Comparison of ENCODE assay signal across 1 cellular context in genomic region chr11:2693271-2693833, GRCh38.
TF ChIP-seq lines count a peak whose summit lies in the region.

No MANE protein-coding gene starts in this region.

TF ChIP-seq in HepG2, 621 proteins besides CTCF, POLR2A, EP300 and RAD21:
- no peak for TF ChIP-seq KLF16 (CRISPR knock-in tag; IDR thresholded peaks at IDR 0.05)
- TF ChIP-seq PREB (CRISPR knock-in tag; IDR thresholded peaks at IDR 0.05): no peak
- no peak for TF ChIP-seq HHEX (CRISPR knock-in tag; IDR thresholded peaks at IDR 0.05)
- TF ChIP-seq, protein P1, sequence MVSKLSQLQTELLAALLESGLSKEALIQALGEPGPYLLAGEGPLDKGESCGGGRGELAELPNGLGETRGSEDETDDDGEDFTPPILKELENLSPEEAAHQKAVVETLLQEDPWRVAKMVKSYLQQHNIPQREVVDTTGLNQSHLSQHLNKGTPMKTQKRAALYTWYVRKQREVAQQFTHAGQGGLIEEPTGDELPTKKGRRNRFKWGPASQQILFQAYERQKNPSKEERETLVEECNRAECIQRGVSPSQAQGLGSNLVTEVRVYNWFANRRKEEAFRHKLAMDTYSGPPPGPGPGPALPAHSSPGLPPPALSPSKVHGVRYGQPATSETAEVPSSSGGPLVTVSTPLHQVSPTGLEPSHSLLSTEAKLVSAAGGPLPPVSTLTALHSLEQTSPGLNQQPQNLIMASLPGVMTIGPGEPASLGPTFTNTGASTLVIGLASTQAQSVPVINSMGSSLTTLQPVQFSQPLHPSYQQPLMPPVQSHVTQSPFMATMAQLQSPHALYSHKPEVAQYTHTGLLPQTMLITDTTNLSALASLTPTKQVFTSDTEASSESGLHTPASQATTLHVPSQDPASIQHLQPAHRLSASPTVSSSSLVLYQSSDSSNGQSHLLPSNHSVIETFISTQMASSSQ (IDR thresholded peaks at IDR 0.05; ENCODE audit: low read depth): no peak
- TF ChIP-seq, protein P1 (CRISPR knock-in tag; IDR thresholded peaks at IDR 0.05; ENCODE audit: borderline replicate concordance): no peak
- no peak for TF ChIP-seq ZNF572 (CRISPR knock-in tag; IDR thresholded peaks at IDR 0.05)
- TF ChIP-seq, protein P2, sequence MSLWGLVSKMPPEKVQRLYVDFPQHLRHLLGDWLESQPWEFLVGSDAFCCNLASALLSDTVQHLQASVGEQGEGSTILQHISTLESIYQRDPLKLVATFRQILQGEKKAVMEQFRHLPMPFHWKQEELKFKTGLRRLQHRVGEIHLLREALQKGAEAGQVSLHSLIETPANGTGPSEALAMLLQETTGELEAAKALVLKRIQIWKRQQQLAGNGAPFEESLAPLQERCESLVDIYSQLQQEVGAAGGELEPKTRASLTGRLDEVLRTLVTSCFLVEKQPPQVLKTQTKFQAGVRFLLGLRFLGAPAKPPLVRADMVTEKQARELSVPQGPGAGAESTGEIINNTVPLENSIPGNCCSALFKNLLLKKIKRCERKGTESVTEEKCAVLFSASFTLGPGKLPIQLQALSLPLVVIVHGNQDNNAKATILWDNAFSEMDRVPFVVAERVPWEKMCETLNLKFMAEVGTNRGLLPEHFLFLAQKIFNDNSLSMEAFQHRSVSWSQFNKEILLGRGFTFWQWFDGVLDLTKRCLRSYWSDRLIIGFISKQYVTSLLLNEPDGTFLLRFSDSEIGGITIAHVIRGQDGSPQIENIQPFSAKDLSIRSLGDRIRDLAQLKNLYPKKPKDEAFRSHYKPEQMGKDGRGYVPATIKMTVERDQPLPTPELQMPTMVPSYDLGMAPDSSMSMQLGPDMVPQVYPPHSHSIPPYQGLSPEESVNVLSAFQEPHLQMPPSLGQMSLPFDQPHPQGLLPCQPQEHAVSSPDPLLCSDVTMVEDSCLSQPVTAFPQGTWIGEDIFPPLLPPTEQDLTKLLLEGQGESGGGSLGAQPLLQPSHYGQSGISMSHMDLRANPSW (CRISPR knock-in tag; IDR thresholded peaks at IDR 0.05; ENCODE audit: borderline replicate concordance): no peak
- no peak for TF ChIP-seq MLLT10 (CRISPR knock-in tag; IDR thresholded peaks at IDR 0.05)
- TF ChIP-seq, protein P3, sequence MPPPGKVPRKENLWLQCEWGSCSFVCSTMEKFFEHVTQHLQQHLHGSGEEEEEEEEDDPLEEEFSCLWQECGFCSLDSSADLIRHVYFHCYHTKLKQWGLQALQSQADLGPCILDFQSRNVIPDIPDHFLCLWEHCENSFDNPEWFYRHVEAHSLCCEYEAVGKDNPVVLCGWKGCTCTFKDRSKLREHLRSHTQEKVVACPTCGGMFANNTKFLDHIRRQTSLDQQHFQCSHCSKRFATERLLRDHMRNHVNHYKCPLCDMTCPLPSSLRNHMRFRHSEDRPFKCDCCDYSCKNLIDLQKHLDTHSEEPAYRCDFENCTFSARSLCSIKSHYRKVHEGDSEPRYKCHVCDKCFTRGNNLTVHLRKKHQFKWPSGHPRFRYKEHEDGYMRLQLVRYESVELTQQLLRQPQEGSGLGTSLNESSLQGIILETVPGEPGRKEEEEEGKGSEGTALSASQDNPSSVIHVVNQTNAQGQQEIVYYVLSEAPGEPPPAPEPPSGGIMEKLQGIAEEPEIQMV (CRISPR knock-in tag; IDR thresholded peaks at IDR 0.05; ENCODE audit: low read depth): 0 out of 2 replicates have a peak, but pooled peaks have one; percentile 10
- no peak for TF ChIP-seq ZNF17 (CRISPR knock-in tag; IDR thresholded peaks at IDR 0.05)
- 0 out of 2 replicates have a peak, but pooled peaks have one; percentile 1 for TF ChIP-seq HNRNPL (IDR thresholded peaks at IDR 0.05; ENCODE audit: low read depth, low read length)
- TF ChIP-seq NR3C1 (CRISPR knock-in tag; IDR thresholded peaks at IDR 0.05): no peak
- TF ChIP-seq ZNF577 (CRISPR knock-in tag; IDR thresholded peaks at IDR 0.05; ENCODE audit: borderline replicate concordance, low read depth): no peak
- no peak for TF ChIP-seq ZNF678 (CRISPR knock-in tag; IDR thresholded peaks at IDR 0.05)
- TF ChIP-seq POLR2G (IDR thresholded peaks at IDR 0.05; ENCODE audit: low read depth, low read length): peak; percentile 10
- no peak for TF ChIP-seq TOPORS (CRISPR knock-in tag; IDR thresholded peaks at IDR 0.05)
- no peak for TF ChIP-seq CC2D1A (CRISPR knock-in tag; IDR thresholded peaks at IDR 0.05)
- TF ChIP-seq ELF1 (CRISPR knock-in tag; IDR thresholded peaks at IDR 0.05): no peak
- no peak for TF ChIP-seq CSRNP1 (CRISPR knock-in tag; IDR thresholded peaks at IDR 0.05)
- no peak for TF ChIP-seq SUZ12 (IDR thresholded peaks at IDR 0.05; ENCODE audit: low read depth, low read length)
- no peak for TF ChIP-seq RFXANK (CRISPR knock-in tag; IDR thresholded peaks at IDR 0.05)
- no peak for TF ChIP-seq ZSCAN22 (CRISPR knock-in tag; IDR thresholded peaks at IDR 0.05)
- peak; percentile 79 for TF ChIP-seq AGO2 (optimal IDR thresholded peaks at IDR 0.05; ENCODE audit: low read depth, low read length)
- TF ChIP-seq MAZ (IDR thresholded peaks at IDR 0.05; ENCODE audit: borderline replicate concordance, low read depth, low read length): no peak
- TF ChIP-seq MAZ (CRISPR knock-in tag; IDR thresholded peaks at IDR 0.05; ENCODE audit: low read depth): peak; percentile 31; the same call in 1 of the 2 replicates
- 0 out of 2 replicates have a peak, but pooled peaks have one; percentile 27 for TF ChIP-seq ZNF543 (CRISPR knock-in tag; IDR thresholded peaks at IDR 0.05)
TF ChIP-seq in HepG2: peak in this region for 6.
